9 cellular contexts compared by ENCODE assay signal in the genomic region with DNA sequence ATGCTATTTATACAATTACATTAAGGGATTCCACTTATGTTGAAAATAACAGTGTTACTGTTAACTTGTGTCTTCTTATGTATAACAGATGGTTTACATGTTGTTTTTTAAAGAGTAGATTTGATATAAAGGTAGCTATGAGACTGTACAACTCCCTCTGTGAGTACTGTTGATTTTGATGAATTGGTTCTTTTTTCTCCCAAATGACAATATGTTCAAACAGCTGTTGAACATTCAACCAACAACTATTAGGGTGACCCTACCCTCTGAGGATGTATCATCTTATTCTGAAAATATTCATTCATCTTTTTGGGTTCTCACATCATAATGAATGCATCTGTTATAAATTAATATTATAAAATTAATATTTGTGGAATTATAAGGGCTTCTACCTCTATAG.
"Had no signal": no experiment of that assay in that cellular context is flagged by ENCODE, and none has a peak within 500 bp of the region (broad histone marks: within the 10 kb centered on the region; RNA-seq: fewer than 3 reads in every experiment).

No MANE protein-coding gene starts in this region.

- H3K4me1 ChIP-seq: gastrocnemius medialis, pancreas, stomach had no signal

- ATAC-seq: activated CD4-positive, CD25-positive, alpha-beta regulatory T cell treated with anti-CD3 and anti-CD28 coated beads, Interleukin-2, amount 50 U/mL, for 24 hours; left ventricle myocardium superior had no signal

- H3K27ac ChIP-seq: esophagus squamous epithelium, gastrocnemius medialis, pancreas, stomach had no signal

- H3K4me3 ChIP-seq: esophagus squamous epithelium, gastrocnemius medialis, pancreas, stomach had no signal

- DNase-seq: activated T-cell treated with anti-CD3 and anti-CD28 coated beads, Interleukin-2, amount 50 U/mL, for 1 hour; amygdala; esophagus squamous epithelium; gastrocnemius medialis; left ventricle myocardium superior; pancreas; stimulated activated CD4-positive, alpha-beta T cell treated with anti-CD3 and anti-CD28 coated beads, Interleukin-4, amount 100 ng/mL, for 4 hours; stomach had no signal

- H3K27me3 ChIP-seq: esophagus squamous epithelium, gastrocnemius medialis, pancreas, stomach had no signal

- H3K36me3 ChIP-seq: esophagus squamous epithelium, gastrocnemius medialis, pancreas, stomach had no signal

- H3K9me3 ChIP-seq: gastrocnemius medialis, pancreas had no signal
